Comparison of ENCODE assay signal across 7 cellular contexts in genomic region chr6:6847591-6847990, GRCh38.
"Had no signal": no experiment of that assay in that cellular context is flagged by ENCODE, and none has a peak within 500 bp of the region (broad histone marks: within the 10 kb centered on the region; RNA-seq: fewer than 3 reads in every experiment).

No MANE protein-coding gene starts in this region.

- H3K4me3 ChIP-seq: GM23248, HAP-1 had no signal

- H3K36me3 Mint-ChIP-seq: IgD-negative memory B cell had no signal

- H3K9ac ChIP-seq: GM23248 had no signal

- H3K4me1 ChIP-seq: HAP-1 had no signal

- H3K4me3 Mint-ChIP-seq: HFFc6, IgD-negative memory B cell had no signal

- H3K9me3 ChIP-seq: HAP-1 had no signal

- H3K36me3 ChIP-seq: HAP-1 had no signal

- DNase-seq: GM23248, GOT3, H7, HFFc6 had no signal

- H3K27ac Mint-ChIP-seq: HFFc6, IgD-negative memory B cell had no signal

- H2AFZ ChIP-seq: GM23248 had no signal

- H3K27ac ChIP-seq: GM23248, HL-60 had no signal
